Comparison of ENCODE assay signal across 16 cellular contexts in the genomic region with DNA sequence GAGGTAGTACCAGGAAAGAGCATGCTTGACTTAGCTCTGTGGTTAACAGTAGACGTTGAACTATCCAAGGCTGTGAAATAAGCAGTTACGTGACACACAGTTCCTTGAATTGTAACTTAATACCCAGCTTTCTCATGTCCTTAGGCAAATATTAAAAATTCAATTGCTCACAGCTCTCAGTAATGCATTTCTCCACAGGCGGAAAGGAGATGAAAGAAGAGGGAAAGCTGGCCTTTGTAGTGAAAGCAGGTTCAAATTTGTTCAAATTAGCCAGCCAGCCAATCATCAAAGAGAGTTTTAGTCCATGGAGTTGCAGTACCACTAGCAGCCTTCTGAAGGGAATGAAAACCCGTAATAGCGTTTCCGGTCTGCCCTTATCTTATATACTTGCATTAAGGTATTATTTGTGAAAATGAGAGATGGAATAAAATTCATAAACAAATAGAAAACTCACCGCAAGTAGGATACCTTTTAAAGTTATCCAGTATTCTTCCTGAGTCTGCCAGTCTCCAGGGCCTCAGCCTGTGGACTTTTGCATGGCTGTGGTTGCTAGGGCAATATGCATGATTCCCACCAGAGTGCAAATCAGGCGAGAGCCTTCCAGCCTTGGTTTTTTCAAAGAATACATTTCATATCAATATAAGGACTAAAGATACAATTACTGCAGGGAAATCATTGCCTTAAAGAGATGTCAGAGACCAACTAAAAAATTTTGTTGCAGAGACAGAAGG.
DNase-seq lines count a peak whose midpoint lies in the region; ATAC-seq lines count a peak whose summit lies in the region.
"Had no signal": no experiment of that assay in that cellular context is flagged by ENCODE, and none has a peak within 500 bp of the region (broad histone marks: within the 10 kb centered on the region; RNA-seq: fewer than 3 reads in every experiment).

No MANE protein-coding gene starts in this region.

- DNase-seq in EH (ENCODE audit: low read depth) (peak; percentile 84), RPMI7951 (ENCODE audit: low read depth) (peak; percentile 98), non-pigmented ciliary epithelial cell (ENCODE audit: low read depth) (peak; percentile 71), left lobe of liver (ENCODE audit: low spot score) (no peak), NCI-H526 (lab: John Stamatoyannopoulos, UW) (no peak), occipital lobe (lab: John Stamatoyannopoulos, UW) (no peak)
- DNase-seq: activated T-cell treated with anti-CD3 and anti-CD28 coated beads for 4 hours; anterior cingulate cortex; CD8-positive, alpha-beta T cell; HCEC 1CT; immature natural killer cell; Karpas-422; WERI-Rb-1 had no signal

- peak; percentile 96 for ATAC-seq in esophagus mucosa
- ATAC-seq in HG02973 (IDR thresholded peaks at IDR 0.05; ENCODE audit: unreplicated experiment) = no peak
- no peak for ATAC-seq in left lobe of liver
- ATAC-seq: CD8-positive, alpha-beta T cell; stimulated activated effector memory CD8-positive, alpha-beta T cell treated with anti-CD3 and anti-CD28 coated beads, Interleukin-12 subunit alpha, Interleukin-12 subunit beta, amount 100 ng/mL, for 72 hours had no signal

Comparison
In these comparisons a context has a peak if more than half of its experiments do, and no peak if none do; other contexts are left out.
1. DNase-seq: peak in EH (single experiment), RPMI7951 (single experiment) and non-pigmented ciliary epithelial cell (single experiment); none in left lobe of liver (single experiment), NCI-H526 (0 of 2) and occipital lobe (single experiment).